In the genomic region with DNA sequence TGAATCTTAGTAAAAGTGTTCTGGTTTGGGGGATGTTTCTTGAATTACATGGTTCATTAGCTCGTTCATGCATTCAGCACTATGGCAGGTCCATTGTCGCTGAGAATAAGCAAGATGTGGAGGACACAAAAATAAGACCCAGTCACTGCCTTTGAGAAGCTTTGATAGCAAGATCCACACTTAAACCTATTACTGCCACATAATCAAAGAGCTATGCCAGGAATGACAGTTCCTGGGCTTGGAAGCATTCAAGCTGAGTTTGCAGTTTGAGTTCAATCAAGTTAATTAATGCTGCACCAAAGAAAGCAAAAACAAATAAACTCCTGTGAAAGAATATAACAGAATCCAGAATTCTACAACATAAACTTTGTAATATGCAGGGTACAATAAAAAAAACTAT, we compare ENCODE assay signal across 28 cellular contexts.
"Had no signal": no experiment of that assay in that cellular context is flagged by ENCODE, and none has a peak within 500 bp of the region (broad histone marks: within the 10 kb centered on the region; RNA-seq: fewer than 3 reads in every experiment).

No MANE protein-coding gene starts in this region.

- DNase-seq: colonic mucosa; effector CD8-positive, alpha-beta T cell; foreskin keratinocyte; heart right ventricle; hippocampal formation; kidney glomerular epithelial cell; left ventricle myocardium superior; lower lobe of right lung; mucosa of descending colon; naive B cell; pancreas; right cardiac atrium; sigmoid colon; spleen; stimulated activated CD4-positive, alpha-beta T cell treated with anti-CD3 and anti-CD28 coated beads, Interleukin-4, amount 100 ng/mL, for 4 hours; stimulated activated naive B cell treated with anti-CD40 and anti-IgM and Interleukin-4, amounts not matched to agents 10 μg/mL and 1 μg/mL and 100 μg/mL, for 72 hours; upper lobe of left lung had no signal

- H3K9me3 Mint-ChIP-seq: central memory CD8-positive, alpha-beta T cell; dendritic cell treated with granulocyte-macrophage colony-stimulating factor and Interleukin-4, amounts not matched to agents 40 ng/mL and 50 ng/mL, for 4 days; natural killer cell treated with Interleukin-12 subunit alpha and Interleukin-12 subunit beta and Interleukin-15 and Interleukin-18, amount 100 ng/mL, for 72 hours; stimulated activated naive CD8-positive, alpha-beta T cell treated with anti-CD3 and anti-CD28 coated beads, Interleukin-15, Interleukin-2, amounts not matched to agents 100 ng/mL and 50 ng/mL, for 24 hours had no signal

- H3K9me3 ChIP-seq: colonic mucosa, lower lobe of right lung, mucosa of descending colon, neutrophil, pancreas, thoracic aorta, upper lobe of left lung had no signal

- H3K4me3 Mint-ChIP-seq: central memory CD8-positive, alpha-beta T cell; dendritic cell treated with granulocyte-macrophage colony-stimulating factor and Interleukin-4, amounts not matched to agents 40 ng/mL and 50 ng/mL, for 4 days; mesothelial cell of epicardium; naive B cell; natural killer cell treated with Interleukin-12 subunit alpha and Interleukin-12 subunit beta and Interleukin-15 and Interleukin-18, amount 100 ng/mL, for 72 hours; neural crest cell; stimulated activated naive B cell treated with anti-CD40 and anti-IgM and Interleukin-4, amounts not matched to agents 10 μg/mL and 1 μg/mL and 100 μg/mL, for 72 hours; stimulated activated naive CD8-positive, alpha-beta T cell treated with anti-CD3 and anti-CD28 coated beads, Interleukin-15, Interleukin-2, amounts not matched to agents 100 ng/mL and 50 ng/mL, for 24 hours had no signal

- H3K27ac ChIP-seq: colonic mucosa, foreskin keratinocyte, gastroesophageal sphincter, heart right ventricle, lower lobe of right lung, neutrophil, pancreas, sigmoid colon, skin epidermis, spleen, thoracic aorta, tibial nerve, upper lobe of left lung had no signal

- H3K27ac Mint-ChIP-seq: dendritic cell treated with granulocyte-macrophage colony-stimulating factor and Interleukin-4, amounts not matched to agents 40 ng/mL and 50 ng/mL, for 4 days; mesothelial cell of epicardium; naive B cell; natural killer cell treated with Interleukin-12 subunit alpha and Interleukin-12 subunit beta and Interleukin-15 and Interleukin-18, amount 100 ng/mL, for 72 hours; stimulated activated naive B cell treated with anti-CD40 and anti-IgM and Interleukin-4, amounts not matched to agents 10 μg/mL and 1 μg/mL and 100 μg/mL, for 72 hours; stimulated activated naive CD8-positive, alpha-beta T cell treated with anti-CD3 and anti-CD28 coated beads, Interleukin-15, Interleukin-2, amounts not matched to agents 100 ng/mL and 50 ng/mL, for 24 hours had no signal

- H3K4me1 Mint-ChIP-seq: central memory CD8-positive, alpha-beta T cell; naive B cell; stimulated activated naive B cell treated with anti-CD40 and anti-IgM and Interleukin-4, amounts not matched to agents 10 μg/mL and 1 μg/mL and 100 μg/mL, for 72 hours had no signal

- H3K36me3 Mint-ChIP-seq: natural killer cell treated with Interleukin-12 subunit alpha and Interleukin-12 subunit beta and Interleukin-15 and Interleukin-18, amount 100 ng/mL, for 72 hours; stimulated activated naive B cell treated with anti-CD40 and anti-IgM and Interleukin-4, amounts not matched to agents 10 μg/mL and 1 μg/mL and 100 μg/mL, for 72 hours had no signal

- H3K36me3 ChIP-seq: colonic mucosa, gastroesophageal sphincter, heart right ventricle, lower lobe of right lung, neutrophil, pancreas, sigmoid colon, spleen, thoracic aorta, tibial nerve, upper lobe of left lung had no signal

- H3K27me3 ChIP-seq: colonic mucosa, foreskin keratinocyte, gastroesophageal sphincter, heart right ventricle, pancreas, sigmoid colon, spleen, tibial nerve, upper lobe of left lung had no signal

- ATAC-seq: foreskin keratinocyte; gastroesophageal sphincter; heart right ventricle; left ventricle myocardium superior; lower lobe of right lung; mucosa of descending colon; natural killer cell treated with Interleukin-12 subunit alpha and Interleukin-12 subunit beta and Interleukin-15 and Interleukin-18, amount 100 ng/mL, for 72 hours; pancreas; right cardiac atrium; stimulated activated naive B cell treated with anti-CD40 and anti-IgM and Interleukin-4, amounts not matched to agents 10 μg/mL and 1 μg/mL and 100 μg/mL, for 72 hours had no signal

- H3K4me3 ChIP-seq: colonic mucosa, gastroesophageal sphincter, heart right ventricle, lower lobe of right lung, mucosa of descending colon, pancreas, sigmoid colon, skin epidermis, spleen, thoracic aorta, tibial nerve, upper lobe of left lung had no signal

- H3K4me1 ChIP-seq: colonic mucosa, foreskin keratinocyte, gastroesophageal sphincter, lower lobe of right lung, pancreas, sigmoid colon, spleen, upper lobe of left lung had no signal
